In genomic region chr5:79588645-79589044, GRCh38 we compare ENCODE assay signal across 14 cellular contexts.
"Had no signal": no experiment of that assay in that cellular context is flagged by ENCODE, and none has a peak within 500 bp of the region (broad histone marks: within the 10 kb centered on the region; RNA-seq: fewer than 3 reads in every experiment).

No MANE protein-coding gene starts in this region.

- H3K4me3 Mint-ChIP-seq: activated CD4-positive, alpha-beta memory T cell treated with anti-CD3 and anti-CD28 coated beads, Interleukin-2, amount 10 ng/mL, durations not matched to agents 7 days and 5 days; activated T-helper 1 cell treated with anti-CD3 and anti-CD28 coated beads, Interleukin-12 subunit alpha, Interleukin-12 subunit beta, Interleukin-2, Interleukin-4 antibody, amounts not matched to agents 30 ng/mL and 10 ng/mL and 1 ng/mL, durations not matched to agents 14 hours and 24 hours and 36 hours; brain; endodermal cell; memory B cell; neural progenitor cell had no signal

- H3K27me3 Mint-ChIP-seq: memory B cell had no signal

- H3K27ac Mint-ChIP-seq: activated CD4-positive, alpha-beta memory T cell treated with anti-CD3 and anti-CD28 coated beads, Interleukin-2, amount 10 ng/mL, durations not matched to agents 7 days and 5 days; activated T-helper 1 cell treated with anti-CD3 and anti-CD28 coated beads, Interleukin-12 subunit alpha, Interleukin-12 subunit beta, Interleukin-2, Interleukin-4 antibody, amounts not matched to agents 30 ng/mL and 10 ng/mL and 1 ng/mL, durations not matched to agents 14 hours and 24 hours and 36 hours; brain; endodermal cell; memory B cell; neural progenitor cell had no signal

- H3K9me3 Mint-ChIP-seq: activated CD4-positive, alpha-beta memory T cell treated with anti-CD3 and anti-CD28 coated beads, Interleukin-2, amount 10 ng/mL, durations not matched to agents 7 days and 5 days; activated T-helper 1 cell treated with anti-CD3 and anti-CD28 coated beads, Interleukin-12 subunit alpha, Interleukin-12 subunit beta, Interleukin-2, Interleukin-4 antibody, amounts not matched to agents 30 ng/mL and 10 ng/mL and 1 ng/mL, durations not matched to agents 14 hours and 24 hours and 36 hours; endodermal cell; memory B cell; neural progenitor cell had no signal

- DNase-seq: activated CD4-positive, alpha-beta memory T cell treated with anti-CD3 and anti-CD28 coated beads, Interleukin-2, amount 10 ng/mL, durations not matched to agents 7 days and 5 days; activated CD4-positive, CD25-positive, alpha-beta regulatory T cell; anterior cingulate cortex; central memory CD4-positive, alpha-beta T cell; endodermal cell; foreskin fibroblast; SK-N-SH; stimulated activated CD4-positive, alpha-beta T cell treated with anti-CD3 and anti-CD28 coated beads, Interleukin-12 subunit alpha, Interleukin-12 subunit beta, amount 100 ng/mL, for 4 hours; stimulated activated CD4-positive, alpha-beta T cell treated with anti-CD3 and anti-CD28 coated beads, Interleukin-4, amount 100 ng/mL, for 1 hour; upper lobe of right lung had no signal

- ATAC-seq: upper lobe of right lung had no signal

- H3K36me3 Mint-ChIP-seq: brain, memory B cell, neural progenitor cell had no signal

- H3K4me1 Mint-ChIP-seq: activated CD4-positive, alpha-beta memory T cell treated with anti-CD3 and anti-CD28 coated beads, Interleukin-2, amount 10 ng/mL, durations not matched to agents 7 days and 5 days; brain; endodermal cell; memory B cell; neural progenitor cell had no signal
